9 cellular contexts compared by ENCODE assay signal in the genomic region with DNA sequence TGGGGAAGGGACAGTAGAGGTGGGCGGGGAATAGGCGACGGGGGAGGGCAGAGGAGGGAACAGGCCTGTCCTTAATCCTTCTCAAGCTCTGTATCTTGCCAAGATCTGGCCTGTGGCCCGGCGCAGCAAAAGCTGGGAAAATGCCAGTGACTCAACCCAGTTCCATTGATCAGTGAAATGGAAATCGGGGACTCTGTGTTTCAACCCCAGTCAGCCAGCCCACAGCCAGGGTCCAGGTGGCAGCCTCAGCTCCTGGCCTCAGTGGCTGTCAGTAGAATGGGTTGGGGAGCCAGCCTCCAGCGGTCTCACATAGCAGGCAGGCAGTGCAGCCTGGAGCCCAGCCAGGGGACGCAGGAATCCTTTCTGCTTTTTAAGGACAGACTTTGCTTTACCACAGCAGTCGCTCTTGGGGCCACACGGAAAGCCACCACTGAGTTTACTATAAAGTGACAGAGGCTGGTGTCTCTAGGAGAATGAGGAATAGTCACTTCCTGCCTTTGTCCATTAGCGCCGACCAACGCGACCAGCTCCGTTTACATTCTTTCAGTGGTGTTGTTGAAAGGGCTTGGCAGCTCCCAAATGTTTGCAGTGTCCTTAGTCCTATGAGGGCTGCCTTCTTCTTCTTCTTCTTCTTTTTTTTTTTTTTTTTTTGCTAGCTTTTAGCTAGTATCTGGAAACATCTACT.
DNase-seq lines count a peak whose midpoint lies in the region; ATAC-seq and TF ChIP-seq lines count a peak whose summit lies in the region.
"Had no signal": no experiment of that assay in that cellular context is flagged by ENCODE, and none has a peak within 500 bp of the region (broad histone marks: within the 10 kb centered on the region; RNA-seq: fewer than 3 reads in every experiment).

No MANE protein-coding gene starts in this region.

- TF ChIP-seq POLR2A in lower leg skin (IDR thresholded peaks at IDR 0.05): no peak

- ATAC-seq in HG02852 (IDR thresholded peaks at IDR 0.05; ENCODE audit: unreplicated experiment): no peak
- no peak for ATAC-seq in HG03378 (IDR thresholded peaks at IDR 0.05; ENCODE audit: unreplicated experiment)
- no peak for ATAC-seq in GM21723 (IDR thresholded peaks at IDR 0.05; ENCODE audit: unreplicated experiment)
- ATAC-seq in activated naive CD4-positive, alpha-beta T cell treated with anti-CD3 and anti-CD28 coated beads, Interleukin-2, amount 50 U/mL, for 72 hours: no peak

- no peak for TF ChIP-seq CTCF in LNCaP clone FGC (IDR thresholded peaks at IDR 0.05; ENCODE audit: control insufficient read depth, extremely low read depth, insufficient read depth)
- no peak for TF ChIP-seq CTCF in cardiac fibroblast (IDR thresholded peaks at IDR 0.05; ENCODE audit: low read depth, low read length)
- TF ChIP-seq CTCF in lower leg skin (IDR thresholded peaks at IDR 0.05): no peak
- TF ChIP-seq CTCF in tibial artery (IDR thresholded peaks at IDR 0.05): no peak

- H3K9me3 Mint-ChIP-seq in activated naive CD4-positive, alpha-beta T cell treated with anti-CD3 and anti-CD28 coated beads, Interleukin-2, amount 50 U/mL, for 72 hours: no peaks in the 10 kb centered on the region

- H3K9me3 ChIP-seq in tibial artery: no peaks in the 10 kb centered on the region

- H3K27ac ChIP-seq in tibial artery: peak overlapping the region; percentile 82 to 86

- H3K27me3 ChIP-seq in tibial artery: no peaks in the 10 kb centered on the region

- 21 to 50% methylated on average over 13 to 15 of the region's 15 CpGs for WGBS in lower leg skin, 2 donors

- H3K36me3 ChIP-seq in tibial artery: peaks cover 0 to 1% (median 0%) of the 10 kb centered on the region in 3 donors

- H3K4me1 ChIP-seq in tibial artery: peaks cover 0 to 58% (median 39%) of the 10 kb centered on the region in 4 donors

- DNase-seq in LNCaP clone FGC (ENCODE audit: low read depth): peak; percentile 45
- DNase-seq in cardiac fibroblast (ENCODE audit: low read depth in 2 of 2): peak; percentile 45 to 65
- DNase-seq in lower leg skin (ENCODE audit: low spot score in 2 of 2): peak; percentile 44 to 88
- peak; percentile 61 to 80 for DNase-seq in tibial artery
- DNase-seq in activated naive CD4-positive, alpha-beta T cell treated with anti-CD3 and anti-CD28 coated beads, Interleukin-2, amount 50 U/mL, for 72 hours (ENCODE audit: low spot score in 2 of 2): no peak
- DNase-seq: foreskin melanocyte had no signal

- intact Hi-C loops in lower leg skin (cut with DNase I; ENCODE audit: low total_unique reads) (no loop called here), tibial artery (cut with DNase I; ENCODE audit: low total_unique reads) (no loop called here)

- no peak overlapping the region for H3K27ac Mint-ChIP-seq in activated naive CD4-positive, alpha-beta T cell treated with anti-CD3 and anti-CD28 coated beads, Interleukin-2, amount 50 U/mL, for 72 hours

- no peaks in the 10 kb centered on the region for H3K36me3 Mint-ChIP-seq in activated naive CD4-positive, alpha-beta T cell treated with anti-CD3 and anti-CD28 coated beads, Interleukin-2, amount 50 U/mL, for 72 hours

- H3K4me3 ChIP-seq in LNCaP clone FGC (ENCODE audit: low read depth, low read length): peak overlapping the region; percentile 33
- H3K4me3 ChIP-seq in cardiac fibroblast (replicated peaks in 1 of 2; ENCODE audit: low read depth in 2 of 2, low read length in 2 of 2): peak overlapping the region in 1 of 2 donors; percentile 56
- H3K4me3 ChIP-seq in lower leg skin (ENCODE audit: low read depth, poor library complexity, severe bottlenecking): no peak overlapping the region
- peak overlapping the region; percentile 32 to 43 for H3K4me3 ChIP-seq in tibial artery

Comparison
In these comparisons a context has a peak if more than half of its experiments do, and no peak if none do; other contexts are left out.
1. DNase-seq: peak in LNCaP clone FGC (single experiment), cardiac fibroblast (2 of 2), lower leg skin (2 of 2) and tibial artery (2 of 2); none in activated naive CD4-positive, alpha-beta T cell treated with anti-CD3 and anti-CD28 coated beads, Interleukin-2, amount 50 U/mL, for 72 hours (0 of 2).